In the genomic region with DNA sequence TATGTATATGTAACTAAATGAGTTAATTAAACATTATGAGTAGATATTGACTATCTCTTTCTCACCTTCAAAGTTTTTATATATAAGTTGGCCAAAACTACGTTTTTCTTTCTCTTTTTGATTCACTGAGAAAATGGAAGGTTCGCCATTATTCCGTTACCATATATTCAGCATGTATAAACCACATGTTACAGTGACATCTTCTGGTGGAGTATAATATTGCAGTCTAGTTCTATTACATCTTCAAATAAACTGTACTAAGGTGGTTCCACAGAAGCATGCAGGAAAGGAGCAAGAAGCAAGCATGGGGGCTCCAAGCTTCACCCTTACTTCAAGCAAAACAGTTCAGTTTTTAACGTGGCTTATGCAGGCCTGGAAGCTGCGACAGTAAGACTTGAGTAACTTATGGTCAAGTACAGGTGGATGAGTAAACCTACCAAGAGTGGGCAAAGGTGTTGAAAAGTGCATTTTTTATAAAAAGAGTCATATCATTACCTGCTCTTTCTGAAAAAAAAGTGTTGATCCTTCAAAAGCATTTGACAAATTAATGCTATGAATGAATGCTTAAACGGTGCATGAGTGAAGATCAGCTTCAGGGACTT, we compare ENCODE assay signal across 1 cellular context.
TF ChIP-seq lines count a peak whose summit lies in the region.

No MANE protein-coding gene starts in this region.

TF ChIP-seq in GM23338, 12 proteins besides CTCF, POLR2A, EP300 and RAD21 (continued from another document):
- TF ChIP-seq, protein P1, sequence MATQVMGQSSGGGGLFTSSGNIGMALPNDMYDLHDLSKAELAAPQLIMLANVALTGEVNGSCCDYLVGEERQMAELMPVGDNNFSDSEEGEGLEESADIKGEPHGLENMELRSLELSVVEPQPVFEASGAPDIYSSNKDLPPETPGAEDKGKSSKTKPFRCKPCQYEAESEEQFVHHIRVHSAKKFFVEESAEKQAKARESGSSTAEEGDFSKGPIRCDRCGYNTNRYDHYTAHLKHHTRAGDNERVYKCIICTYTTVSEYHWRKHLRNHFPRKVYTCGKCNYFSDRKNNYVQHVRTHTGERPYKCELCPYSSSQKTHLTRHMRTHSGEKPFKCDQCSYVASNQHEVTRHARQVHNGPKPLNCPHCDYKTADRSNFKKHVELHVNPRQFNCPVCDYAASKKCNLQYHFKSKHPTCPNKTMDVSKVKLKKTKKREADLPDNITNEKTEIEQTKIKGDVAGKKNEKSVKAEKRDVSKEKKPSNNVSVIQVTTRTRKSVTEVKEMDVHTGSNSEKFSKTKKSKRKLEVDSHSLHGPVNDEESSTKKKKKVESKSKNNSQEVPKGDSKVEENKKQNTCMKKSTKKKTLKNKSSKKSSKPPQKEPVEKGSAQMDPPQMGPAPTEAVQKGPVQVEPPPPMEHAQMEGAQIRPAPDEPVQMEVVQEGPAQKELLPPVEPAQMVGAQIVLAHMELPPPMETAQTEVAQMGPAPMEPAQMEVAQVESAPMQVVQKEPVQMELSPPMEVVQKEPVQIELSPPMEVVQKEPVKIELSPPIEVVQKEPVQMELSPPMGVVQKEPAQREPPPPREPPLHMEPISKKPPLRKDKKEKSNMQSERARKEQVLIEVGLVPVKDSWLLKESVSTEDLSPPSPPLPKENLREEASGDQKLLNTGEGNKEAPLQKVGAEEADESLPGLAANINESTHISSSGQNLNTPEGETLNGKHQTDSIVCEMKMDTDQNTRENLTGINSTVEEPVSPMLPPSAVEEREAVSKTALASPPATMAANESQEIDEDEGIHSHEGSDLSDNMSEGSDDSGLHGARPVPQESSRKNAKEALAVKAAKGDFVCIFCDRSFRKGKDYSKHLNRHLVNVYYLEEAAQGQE (IDR thresholded peaks at IDR 0.05; ENCODE audit: unreplicated experiment): no peak
- TF ChIP-seq, protein P2, sequence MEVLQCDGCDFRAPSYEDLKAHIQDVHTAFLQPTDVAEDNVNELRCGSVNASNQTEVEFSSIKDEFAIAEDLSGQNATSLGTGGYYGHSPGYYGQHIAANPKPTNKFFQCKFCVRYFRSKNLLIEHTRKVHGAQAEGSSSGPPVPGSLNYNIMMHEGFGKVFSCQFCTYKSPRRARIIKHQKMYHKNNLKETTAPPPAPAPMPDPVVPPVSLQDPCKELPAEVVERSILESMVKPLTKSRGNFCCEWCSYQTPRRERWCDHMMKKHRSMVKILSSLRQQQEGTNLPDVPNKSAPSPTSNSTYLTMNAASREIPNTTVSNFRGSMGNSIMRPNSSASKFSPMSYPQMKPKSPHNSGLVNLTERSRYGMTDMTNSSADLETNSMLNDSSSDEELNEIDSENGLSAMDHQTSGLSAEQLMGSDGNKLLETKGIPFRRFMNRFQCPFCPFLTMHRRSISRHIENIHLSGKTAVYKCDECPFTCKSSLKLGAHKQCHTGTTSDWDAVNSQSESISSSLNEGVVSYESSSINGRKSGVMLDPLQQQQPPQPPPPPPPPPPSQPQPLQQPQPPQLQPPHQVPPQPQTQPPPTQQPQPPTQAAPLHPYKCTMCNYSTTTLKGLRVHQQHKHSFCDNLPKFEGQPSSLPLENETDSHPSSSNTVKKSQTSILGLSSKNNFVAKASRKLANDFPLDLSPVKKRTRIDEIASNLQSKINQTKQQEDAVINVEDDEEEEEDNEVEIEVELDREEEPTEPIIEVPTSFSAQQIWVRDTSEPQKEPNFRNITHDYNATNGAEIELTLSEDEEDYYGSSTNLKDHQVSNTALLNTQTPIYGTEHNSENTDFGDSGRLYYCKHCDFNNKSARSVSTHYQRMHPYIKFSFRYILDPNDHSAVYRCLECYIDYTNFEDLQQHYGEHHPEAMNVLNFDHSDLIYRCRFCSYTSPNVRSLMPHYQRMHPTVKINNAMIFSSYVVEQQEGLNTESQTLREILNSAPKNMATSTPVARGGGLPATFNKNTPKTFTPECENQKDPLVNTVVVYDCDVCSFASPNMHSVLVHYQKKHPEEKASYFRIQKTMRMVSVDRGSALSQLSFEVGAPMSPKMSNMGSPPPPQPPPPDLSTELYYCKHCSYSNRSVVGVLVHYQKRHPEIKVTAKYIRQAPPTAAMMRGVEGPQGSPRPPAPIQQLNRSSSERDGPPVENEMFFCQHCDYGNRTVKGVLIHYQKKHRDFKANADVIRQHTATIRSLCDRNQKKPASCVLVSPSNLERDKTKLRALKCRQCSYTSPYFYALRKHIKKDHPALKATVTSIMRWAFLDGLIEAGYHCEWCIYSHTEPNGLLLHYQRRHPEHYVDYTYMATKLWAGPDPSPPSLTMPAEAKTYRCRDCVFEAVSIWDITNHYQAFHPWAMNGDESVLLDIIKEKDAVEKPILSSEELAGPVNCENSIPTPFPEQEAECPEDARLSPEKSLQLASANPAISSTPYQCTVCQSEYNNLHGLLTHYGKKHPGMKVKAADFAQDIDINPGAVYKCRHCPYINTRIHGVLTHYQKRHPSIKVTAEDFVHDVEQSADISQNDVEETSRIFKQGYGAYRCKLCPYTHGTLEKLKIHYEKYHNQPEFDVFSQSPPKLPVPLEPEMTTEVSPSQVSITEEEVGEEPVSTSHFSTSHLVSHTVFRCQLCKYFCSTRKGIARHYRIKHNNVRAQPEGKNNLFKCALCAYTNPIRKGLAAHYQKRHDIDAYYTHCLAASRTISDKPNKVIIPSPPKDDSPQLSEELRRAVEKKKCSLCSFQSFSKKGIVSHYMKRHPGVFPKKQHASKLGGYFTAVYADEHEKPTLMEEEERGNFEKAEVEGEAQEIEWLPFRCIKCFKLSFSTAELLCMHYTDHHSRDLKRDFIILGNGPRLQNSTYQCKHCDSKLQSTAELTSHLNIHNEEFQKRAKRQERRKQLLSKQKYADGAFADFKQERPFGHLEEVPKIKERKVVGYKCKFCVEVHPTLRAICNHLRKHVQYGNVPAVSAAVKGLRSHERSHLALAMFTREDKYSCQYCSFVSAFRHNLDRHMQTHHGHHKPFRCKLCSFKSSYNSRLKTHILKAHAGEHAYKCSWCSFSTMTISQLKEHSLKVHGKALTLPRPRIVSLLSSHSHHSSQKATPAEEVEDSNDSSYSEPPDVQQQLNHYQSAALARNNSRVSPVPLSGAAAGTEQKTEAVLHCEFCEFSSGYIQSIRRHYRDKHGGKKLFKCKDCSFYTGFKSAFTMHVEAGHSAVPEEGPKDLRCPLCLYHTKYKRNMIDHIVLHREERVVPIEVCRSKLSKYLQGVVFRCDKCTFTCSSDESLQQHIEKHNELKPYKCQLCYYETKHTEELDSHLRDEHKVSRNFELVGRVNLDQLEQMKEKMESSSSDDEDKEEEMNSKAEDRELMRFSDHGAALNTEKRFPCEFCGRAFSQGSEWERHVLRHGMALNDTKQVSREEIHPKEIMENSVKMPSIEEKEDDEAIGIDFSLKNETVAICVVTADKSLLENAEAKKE (CRISPR knock-in tag; IDR thresholded peaks at IDR 0.05): no peak
